ENCODE assay signal across 22 cellular contexts in genomic region chr14:89032086-89032649, GRCh38.
"Had no signal": no experiment of that assay in that cellular context is flagged by ENCODE, and none has a peak within 500 bp of the region (broad histone marks: within the 10 kb centered on the region; RNA-seq: fewer than 3 reads in every experiment).

No MANE protein-coding gene starts in this region.

- H3K4me3 Mint-ChIP-seq: activated CD4-positive, alpha-beta memory T cell treated with anti-CD3 and anti-CD28 coated beads, Interleukin-2, amount 10 ng/mL, durations not matched to agents 7 days and 5 days; activated naive CD8-positive, alpha-beta T cell treated with anti-CD3 and anti-CD28 coated beads, Interleukin-2, amount 10 ng/mL, durations not matched to agents 7 days and 5 days; activated T-cell treated with anti-CD3 and anti-CD28 coated beads, Interleukin-2, amount 50 U/mL, for 4 hours; brain; immature natural killer cell; natural killer cell treated with Interleukin-12 subunit alpha and Interleukin-12 subunit beta and Interleukin-15 and Interleukin-18, amount 100 ng/mL, for 72 hours; stimulated activated naive B cell treated with anti-CD40 and anti-IgM and Interleukin-4, amounts not matched to agents 10 μg/mL and 1 μg/mL and 100 μg/mL, for 72 hours had no signal

- H3K4me3 ChIP-seq: colonic mucosa, esophagus squamous epithelium, skin epidermis, tibial nerve, uterus had no signal

- H3K36me3 Mint-ChIP-seq: activated naive CD8-positive, alpha-beta T cell treated with anti-CD3 and anti-CD28 coated beads, Interleukin-2, amount 10 ng/mL, durations not matched to agents 7 days and 5 days; brain; immature natural killer cell; natural killer cell treated with Interleukin-12 subunit alpha and Interleukin-12 subunit beta and Interleukin-15 and Interleukin-18, amount 100 ng/mL, for 72 hours had no signal

- H3K27ac ChIP-seq: colonic mucosa, esophagus squamous epithelium, skin epidermis, tibial nerve, uterus, VCaP had no signal

- ATAC-seq: activated T-cell treated with anti-CD3 and anti-CD28 coated beads, Interleukin-2, amount 50 U/mL, for 4 hours; natural killer cell treated with Interleukin-12 subunit alpha and Interleukin-12 subunit beta and Interleukin-15 and Interleukin-18, amount 100 ng/mL, for 72 hours; stimulated activated naive B cell treated with anti-CD40 and anti-IgM and Interleukin-4, amounts not matched to agents 10 μg/mL and 1 μg/mL and 100 μg/mL, for 72 hours had no signal

- H3K4me1 Mint-ChIP-seq: brain; stimulated activated naive B cell treated with anti-CD40 and anti-IgM and Interleukin-4, amounts not matched to agents 10 μg/mL and 1 μg/mL and 100 μg/mL, for 72 hours had no signal

- H3K27me3 ChIP-seq: colonic mucosa had no signal

- H3K9me3 Mint-ChIP-seq: activated CD4-positive, alpha-beta memory T cell treated with anti-CD3 and anti-CD28 coated beads, Interleukin-2, amount 10 ng/mL, durations not matched to agents 7 days and 5 days; activated naive CD8-positive, alpha-beta T cell treated with anti-CD3 and anti-CD28 coated beads, Interleukin-2, amount 10 ng/mL, durations not matched to agents 7 days and 5 days; activated T-cell treated with anti-CD3 and anti-CD28 coated beads, Interleukin-2, amount 50 U/mL, for 4 hours; immature natural killer cell; natural killer cell treated with Interleukin-12 subunit alpha and Interleukin-12 subunit beta and Interleukin-15 and Interleukin-18, amount 100 ng/mL, for 72 hours had no signal

- DNase-seq: activated CD4-positive, alpha-beta memory T cell treated with anti-CD3 and anti-CD28 coated beads, Interleukin-2, amount 10 ng/mL, durations not matched to agents 7 days and 5 days; activated gamma-delta T cell; activated naive CD8-positive, alpha-beta T cell treated with anti-CD3 and anti-CD28 coated beads, Interleukin-2, amount 10 ng/mL, durations not matched to agents 7 days and 5 days; activated T-cell treated with anti-CD3 and anti-CD28 coated beads, Interleukin-2, amount 50 U/mL, for 4 hours; central memory CD4-positive, alpha-beta T cell; colonic mucosa; esophagus squamous epithelium; hypothalamus; immature natural killer cell; mesenchymal stem cell; posterior cingulate gyrus; retina; stimulated activated CD4-positive, alpha-beta T cell treated with anti-CD3 and anti-CD28 coated beads, Interleukin-15, amount 100 ng/mL, for 24 hours; stimulated activated CD4-positive, alpha-beta T cell treated with anti-CD3 and anti-CD28 coated beads, Interleukin-4, amount 100 ng/mL, for 1 hour; stimulated activated naive B cell treated with anti-CD40 and anti-IgM and Interleukin-4, amounts not matched to agents 10 μg/mL and 1 μg/mL and 100 μg/mL, for 72 hours; T-helper 9 cell; uterus had no signal

- H3K27ac Mint-ChIP-seq: activated CD4-positive, alpha-beta memory T cell treated with anti-CD3 and anti-CD28 coated beads, Interleukin-2, amount 10 ng/mL, durations not matched to agents 7 days and 5 days; activated naive CD8-positive, alpha-beta T cell treated with anti-CD3 and anti-CD28 coated beads, Interleukin-2, amount 10 ng/mL, durations not matched to agents 7 days and 5 days; brain; immature natural killer cell; natural killer cell treated with Interleukin-12 subunit alpha and Interleukin-12 subunit beta and Interleukin-15 and Interleukin-18, amount 100 ng/mL, for 72 hours; stimulated activated naive B cell treated with anti-CD40 and anti-IgM and Interleukin-4, amounts not matched to agents 10 μg/mL and 1 μg/mL and 100 μg/mL, for 72 hours had no signal

- H3K9me3 ChIP-seq: colonic mucosa, esophagus squamous epithelium, uterus had no signal

- H3K36me3 ChIP-seq: colonic mucosa, esophagus squamous epithelium, tibial nerve, uterus had no signal
